In genomic region chr2:154013514-154013913, GRCh38 we compare ENCODE assay signal across 18 cellular contexts.
"Had no signal": no experiment of that assay in that cellular context is flagged by ENCODE, and none has a peak within 500 bp of the region (broad histone marks: within the 10 kb centered on the region; RNA-seq: fewer than 3 reads in every experiment).

No MANE protein-coding gene starts in this region.

- H3K4me3 ChIP-seq: left ventricle myocardium inferior, lower lobe of right lung, spleen, stomach had no signal

- FAIRE-seq: keratinocyte, urothelium cell line had no signal

- ATAC-seq: effector memory CD8-positive, alpha-beta T cell; foreskin keratinocyte; left cardiac atrium; sciatic nerve had no signal

- H3K4me1 ChIP-seq: foreskin keratinocyte, left ventricle myocardium inferior, lower lobe of right lung, spleen, stomach had no signal

- DNase-seq: effector memory CD8-positive, alpha-beta T cell; foreskin keratinocyte; immature natural killer cell; left cardiac atrium; left ventricle myocardium inferior; lower lobe of right lung; mesenchymal stem cell; midbrain; spleen; stimulated activated CD4-positive, alpha-beta T cell treated with anti-CD3 and anti-CD28 coated beads, Interleukin-2, amount 100 ng/mL, for 24 hours; stimulated activated CD4-positive, alpha-beta T cell treated with anti-CD3 and anti-CD28 coated beads, Interleukin-4, amount 100 ng/mL, for 4 hours; stomach; substantia nigra; trophoblast cell had no signal

- H3K36me3 ChIP-seq: left ventricle myocardium inferior, lower lobe of right lung, neutrophil, spleen, stomach had no signal

- H3K9me3 ChIP-seq: lower lobe of right lung, neutrophil had no signal

- H3K27ac ChIP-seq: foreskin keratinocyte, left ventricle myocardium inferior, lower lobe of right lung, neutrophil, spleen, stomach had no signal
